In genomic region chr2:85998071-85998991, GRCh38 we compare ENCODE assay signal across 9 cellular contexts.
DNase-seq lines count a peak whose midpoint lies in the region; ATAC-seq and TF ChIP-seq lines count a peak whose summit lies in the region.
"Had no signal": no experiment of that assay in that cellular context is flagged by ENCODE, and none has a peak within 500 bp of the region (broad histone marks: within the 10 kb centered on the region; RNA-seq: fewer than 3 reads in every experiment).

No MANE protein-coding gene starts in this region.

- H3K9me3 Mint-ChIP-seq in central memory CD8-positive, alpha-beta T cell = peaks cover 5% of the 10 kb centered on the region

- H3K9me3 ChIP-seq in mucosa of stomach (ENCODE audit: control insufficient read depth, low read length) (no peaks in the 10 kb centered on the region), mucosa of descending colon (no peaks in the 10 kb centered on the region)

- H3K9ac ChIP-seq in mucosa of stomach (ENCODE audit: low read length) = peak overlapping the region; percentile 19

- H3K27me3 ChIP-seq in mucosa of stomach (ENCODE audit: control insufficient read depth, insufficient read depth, low read length) = no peaks in the 10 kb centered on the region

- peaks cover 52% of the 10 kb centered on the region for H3K4me1 Mint-ChIP-seq in central memory CD8-positive, alpha-beta T cell

- no peak for TF ChIP-seq POLR2A in GM18505 (IDR thresholded peaks at IDR 0.05; ENCODE audit: borderline replicate concordance, extremely low read depth, insufficient read depth, insufficient read length)

- H3K4me3 ChIP-seq in mucosa of stomach (ENCODE audit: low read length) = no peak overlapping the region
- no peak overlapping the region for H3K4me3 ChIP-seq in mucosa of descending colon

- no peak for ATAC-seq in central memory CD8-positive, alpha-beta T cell (replicated peaks; ENCODE audit: extremely low read depth, poor library complexity, severe bottlenecking)
- ATAC-seq in mucosa of descending colon = no peak
- ATAC-seq in GM18505 (IDR thresholded peaks at IDR 0.05; ENCODE audit: unreplicated experiment) = no peak

- H3K36me3 ChIP-seq in mucosa of stomach (ENCODE audit: control insufficient read depth, insufficient read depth, low read length) (no peaks in the 10 kb centered on the region), mucosa of descending colon (ENCODE audit: low read depth) (no peaks in the 10 kb centered on the region)

- intact Hi-C loops in mucosa of descending colon (cut with DNase I, micrococcal nuclease) = no loop called here

- no peaks in the 10 kb centered on the region for H3K36me3 Mint-ChIP-seq in central memory CD8-positive, alpha-beta T cell (ENCODE audit: insufficient read depth)

- no peak overlapping the region for H3K4me3 Mint-ChIP-seq in central memory CD8-positive, alpha-beta T cell

- H3K27me3 Mint-ChIP-seq in central memory CD8-positive, alpha-beta T cell = no peaks in the 10 kb centered on the region

- peak overlapping the region; percentile 92 for H3K27ac Mint-ChIP-seq in central memory CD8-positive, alpha-beta T cell (ENCODE audit: low read depth)

- H3K4me1 ChIP-seq in mucosa of stomach (ENCODE audit: control insufficient read depth, insufficient read depth, low read length) = peaks cover 41% of the 10 kb centered on the region
- H3K4me1 ChIP-seq in mucosa of descending colon (ENCODE audit: low read depth) = peaks cover 11% of the 10 kb centered on the region

- peak; percentile 65 for DNase-seq in A172 (ENCODE audit: low spot score)
- peak; percentile 35 for DNase-seq in HS-27A (ENCODE audit: low read depth)
- no peak for DNase-seq in central memory CD8-positive, alpha-beta T cell (ENCODE audit: low spot score in 2 of 2)
- no peak for DNase-seq in NCI-H2081 (lab: John Stamatoyannopoulos, UW)
- DNase-seq in mucosa of descending colon = no peak
- DNase-seq in GM10266 (ENCODE audit: extremely low spot score) = no peak
- DNase-seq: SW 1271 had no signal

- TF ChIP-seq CTCF in mucosa of descending colon (IDR thresholded peaks at IDR 0.05) (no peak), GM10266 (IDR thresholded peaks at IDR 0.05; ENCODE audit: control insufficient read depth, insufficient read depth, low read depth, missing control alignments) (no peak)

Comparison
In these comparisons a context has a peak if more than half of its experiments do, and no peak if none do; other contexts are left out.
1. DNase-seq: peak in A172 (single experiment) and HS-27A (single experiment); none in central memory CD8-positive, alpha-beta T cell (0 of 2), NCI-H2081 (0 of 2), mucosa of descending colon (0 of 3) and GM10266 (single experiment).